10 cellular contexts compared by ENCODE assay signal in genomic region chr6:138577151-138577915, GRCh38.
DNase-seq lines count a peak whose midpoint lies in the region; ATAC-seq, FAIRE-seq and TF ChIP-seq lines count a peak whose summit lies in the region.
"Had no signal": no experiment of that assay in that cellular context is flagged by ENCODE, and none has a peak within 500 bp of the region (broad histone marks: within the 10 kb centered on the region; RNA-seq: fewer than 3 reads in every experiment).

No MANE protein-coding gene starts in this region.

- H3K9ac ChIP-seq in liver (ENCODE audit: low read depth in 1 of 2, low read length in 2 of 2) (no peak overlapping the region), HepG2 (ENCODE audit: insufficient read depth, low read depth, low read length) (no peak overlapping the region), kidney (ENCODE audit: low read length in 2 of 2) (no peak overlapping the region)

- TF ChIP-seq POLR2A in HepG2 (IDR thresholded peaks at IDR 0.05; ENCODE audit: insufficient read depth in 1 of 2, low read depth in 2 of 2, low read length in 2 of 2) = no peak
- no peak for TF ChIP-seq POLR2A in Peyer's patch (IDR thresholded peaks at IDR 0.05)

- peaks cover 0 to 4% (median 0%) of the 10 kb centered on the region in 5 experiments for H3K9me3 Mint-ChIP-seq in brain
- H3K9me3 Mint-ChIP-seq in CD8-positive, alpha-beta T cell = no peaks in the 10 kb centered on the region

- H3K4me2 ChIP-seq in HepG2 (ENCODE audit: low read depth, low read length) = no peak overlapping the region

- intact Hi-C loops in HepG2 (cut with micrococcal nuclease; ENCODE audit: unreplicated experiment) = no loop called here
- intact Hi-C loops in upper lobe of right lung (cut with DNase I) = no loop called here
- intact Hi-C loops in CD8-positive, alpha-beta T cell (cut with DNase I, micrococcal nuclease) = no loop called here
- intact Hi-C loops in kidney (cut with DNase I) = no loop called here

- peak overlapping the region in 3 of 5 experiments; percentile 24 to 62 (median 33) for H3K4me3 Mint-ChIP-seq in brain
- no peak overlapping the region for H3K4me3 Mint-ChIP-seq in CD8-positive, alpha-beta T cell

- CTCF ChIA-PET in HepG2 (lab: Yijun Ruan, JAX; ENCODE audit: low intra/inter-chr PET ratio, low total read pairs) = no interaction called here
- CTCF ChIA-PET in CD8-positive, alpha-beta T cell (lab: Charles Lee) = interaction anchor here (1.1 kb wide), 1 partner anchor 11 kb away, joined by 3 read pairs; no protein-coding TSS in a partner anchor

- in situ Hi-C loops in HepG2 (cut with HindIII; ENCODE audit: extremely low pct_ligation_motif_present, low pct_unique_long_range_greater_than_20kb) = loop anchor here (25.0 kb wide), 2 partner anchors 290 to 785 kb away; partner anchors contain the start of gene CITED2

- POLR2A ChIA-PET in HepG2 (lab: Yijun Ruan, JAX) = no interaction called here
- POLR2A ChIA-PET in CD8-positive, alpha-beta T cell (lab: Charles Lee) = no interaction called here

- no peaks in the 10 kb centered on the region for H3K27me3 ChIP-seq in liver (ENCODE audit: control insufficient read depth in 4 of 4, insufficient read depth in 4 of 4, low read length in 3 of 4)
- no peaks in the 10 kb centered on the region for H3K27me3 ChIP-seq in HepG2 (ENCODE audit: control insufficient read depth in 1 of 2, insufficient read depth in 2 of 2, low read length in 2 of 2)
- H3K27me3 ChIP-seq in upper lobe of right lung = no peaks in the 10 kb centered on the region
- no peaks in the 10 kb centered on the region for H3K27me3 ChIP-seq in CD8-positive, alpha-beta T cell (ENCODE audit: insufficient read depth, low read length)
- no peaks in the 10 kb centered on the region for H3K27me3 ChIP-seq in Peyer's patch
- H3K27me3 ChIP-seq: cardiac muscle cell had no signal

- no peak for ATAC-seq in HepG2
- peak; percentile 80 for ATAC-seq in upper lobe of right lung
- ATAC-seq in CD8-positive, alpha-beta T cell = no peak

- no peaks in the 10 kb centered on the region for H3K36me3 Mint-ChIP-seq in brain
- no peaks in the 10 kb centered on the region for H3K36me3 Mint-ChIP-seq in CD8-positive, alpha-beta T cell

- no peaks in the 10 kb centered on the region for H4K20me1 ChIP-seq in HepG2 (ENCODE audit: insufficient read depth, low read length)

- peak overlapping the region; percentile 75 to 94 (median 86) for H3K27ac Mint-ChIP-seq in brain
- no peak overlapping the region for H3K27ac Mint-ChIP-seq in CD8-positive, alpha-beta T cell

- 57% methylated on average over 9 of the region's 9 CpGs for WGBS in liver
- WGBS in HepG2 (ENCODE audit: low lambda C conversion rate) = 79% methylated on average over 9 of the region's 9 CpGs

- DNase-seq in HepG2 (ENCODE audit: low spot score) = no peak
- DNase-seq in NCI-H2171 treated with DMSO at 0.1 percent for 48 hours (lab: John Stamatoyannopoulos, UW) = peak; percentile 88
- no peak for DNase-seq in upper lobe of right lung
- no peak for DNase-seq in CD8-positive, alpha-beta T cell
- no peak for DNase-seq in kidney
- no peak for DNase-seq in Peyer's patch
- DNase-seq: hypothalamus had no signal

- TF ChIP-seq CTCF in liver (IDR thresholded peaks at IDR 0.05; ENCODE audit: low read depth, low read length, missing input control) (no peak), HepG2 (CRISPR knock-in tag; IDR thresholded peaks at IDR 0.05) (no peak), brain (conservative IDR thresholded peaks at IDR 0.05) (no peak), upper lobe of right lung (IDR thresholded peaks at IDR 0.05) (no peak), kidney (IDR thresholded peaks at IDR 0.05; ENCODE audit: borderline replicate concordance, extremely low read depth, insufficient read depth) (no peak), Peyer's patch (IDR thresholded peaks at IDR 0.05) (no peak)
- no peak for TF ChIP-seq CTCF in CD8-positive, alpha-beta T cell (IDR thresholded peaks at IDR 0.05)

- H3K4me1 Mint-ChIP-seq in brain = peaks cover 45% of the 10 kb centered on the region
- H3K4me1 Mint-ChIP-seq in CD8-positive, alpha-beta T cell (ENCODE audit: low read depth) = no peaks in the 10 kb centered on the region

- BruUV-seq in HepG2 (replicated peaks; lab: Mats Ljungman, UMichigan) = no TSS peak

- FAIRE-seq in HepG2 (lab: Jason Lieb, UNC) = no peak
- no peak for FAIRE-seq in kidney (lab: Jason Lieb, UNC)

- H3K79me2 ChIP-seq in HepG2 (ENCODE audit: insufficient read depth, low read length) = peaks cover under 1% of the 10 kb centered on the region

- H3K27ac ChIP-seq in liver (ENCODE audit: low read depth in 1 of 2, low read length in 2 of 2) (peak overlapping the region in 1 of 2 donors; percentile 26), HepG2 (ENCODE audit: extremely low read length, insufficient read depth, low read length) (no peak overlapping the region), upper lobe of right lung (no peak overlapping the region), kidney (ENCODE audit: low read depth in 2 of 2, low read length in 2 of 2) (no peak overlapping the region), Peyer's patch (no peak overlapping the region)
- H3K27ac ChIP-seq in CD8-positive, alpha-beta T cell (ENCODE audit: low read depth, low read length) = no peak overlapping the region
- H3K27ac ChIP-seq: cardiac muscle cell had no signal

- H3K4me1 ChIP-seq in liver (ENCODE audit: control insufficient read depth in 4 of 4, insufficient read depth in 4 of 4, low read length in 3 of 4) (peaks cover 4 to 26% (median 21%) of the 10 kb centered on the region in 4 donors), HepG2 (ENCODE audit: insufficient read depth, low read length) (peaks cover 23% of the 10 kb centered on the region), upper lobe of right lung (no peaks in the 10 kb centered on the region), kidney (ENCODE audit: control insufficient read depth in 1 of 2, insufficient read depth in 1 of 2, low read depth in 1 of 2, low read length in 2 of 2) (no peaks in the 10 kb centered on the region), Peyer's patch (peaks cover 0 to 1% (median 0%) of the 10 kb centered on the region in 4 donors)
- H3K4me1 ChIP-seq in CD8-positive, alpha-beta T cell (ENCODE audit: insufficient read depth, low read length) = no peaks in the 10 kb centered on the region

- TF ChIP-seq EP300 in HepG2 (IDR thresholded peaks at IDR 0.05; ENCODE audit: low read depth in 2 of 2, low read length in 2 of 2) (no peak), HepG2 (CRISPR knock-in tag; IDR thresholded peaks at IDR 0.05; ENCODE audit: borderline replicate concordance) (no peak)

- H3K9me3 ChIP-seq in liver (ENCODE audit: control insufficient read depth in 4 of 4, low read length in 3 of 4) = no peaks in the 10 kb centered on the region
- H3K9me3 ChIP-seq in HepG2 (ENCODE audit: low read length) = no peaks in the 10 kb centered on the region
- H3K9me3 ChIP-seq in upper lobe of right lung = no peaks in the 10 kb centered on the region
- H3K9me3 ChIP-seq in CD8-positive, alpha-beta T cell (ENCODE audit: low read length) = no peaks in the 10 kb centered on the region
- H3K9me3 ChIP-seq in kidney (ENCODE audit: control insufficient read depth in 1 of 2, low read length in 2 of 2) = no peaks in the 10 kb centered on the region
- H3K9me3 ChIP-seq in Peyer's patch = no peaks in the 10 kb centered on the region

- H3K36me3 ChIP-seq in liver (ENCODE audit: control insufficient read depth in 4 of 4, insufficient read depth in 3 of 4, low read depth in 1 of 4, low read length in 3 of 4) = no peaks in the 10 kb centered on the region
- H3K36me3 ChIP-seq in HepG2 (replicated peaks in 1 of 2; ENCODE audit: control insufficient read depth in 1 of 2, insufficient read depth in 2 of 2, low read length in 2 of 2) = no peaks in the 10 kb centered on the region
- no peaks in the 10 kb centered on the region for H3K36me3 ChIP-seq in upper lobe of right lung
- H3K36me3 ChIP-seq in CD8-positive, alpha-beta T cell (ENCODE audit: insufficient read depth, low read length) = no peaks in the 10 kb centered on the region
- H3K36me3 ChIP-seq in kidney (ENCODE audit: control insufficient read depth in 1 of 2, insufficient read depth in 2 of 2, low read length in 2 of 2) = no peaks in the 10 kb centered on the region
- H3K36me3 ChIP-seq in Peyer's patch = no peaks in the 10 kb centered on the region
- H3K36me3 ChIP-seq: cardiac muscle cell had no signal

- H3K27me3 Mint-ChIP-seq in brain = peaks cover 9% of the 10 kb centered on the region
- H3K27me3 Mint-ChIP-seq in CD8-positive, alpha-beta T cell (ENCODE audit: low read depth) = no peaks in the 10 kb centered on the region

- TF ChIP-seq RAD21 in liver (IDR thresholded peaks at IDR 0.05) (no peak), HepG2 (CRISPR knock-in tag; IDR thresholded peaks at IDR 0.05) (no peak)

- no peak overlapping the region for H2AFZ ChIP-seq in HepG2 (ENCODE audit: low read length)

- no peak overlapping the region for H3K4me3 ChIP-seq in liver (ENCODE audit: low read depth in 1 of 3, low read length in 3 of 3)
- H3K4me3 ChIP-seq in HepG2 (replicated peaks in 1 of 3; ENCODE audit: insufficient read depth in 1 of 3, low read depth in 2 of 3, low read length in 3 of 3) = no peak overlapping the region
- no peak overlapping the region for H3K4me3 ChIP-seq in upper lobe of right lung
- H3K4me3 ChIP-seq in CD8-positive, alpha-beta T cell (ENCODE audit: low read depth, low read length) = no peak overlapping the region
- no peak overlapping the region for H3K4me3 ChIP-seq in kidney (ENCODE audit: low read length in 2 of 2)
- no peak overlapping the region for H3K4me3 ChIP-seq in Peyer's patch
- H3K4me3 ChIP-seq: cardiac muscle cell had no signal

TF ChIP-seq in HepG2, 621 proteins besides CTCF, POLR2A, EP300 and RAD21:
- no peak for TF ChIP-seq ZBTB37 (CRISPR knock-in tag; IDR thresholded peaks at IDR 0.05)
- no peak for TF ChIP-seq JUNB (CRISPR knock-in tag; IDR thresholded peaks at IDR 0.05; ENCODE audit: borderline replicate concordance)
